ENCODE assay signal across 8 cellular contexts in genomic region chr2:10303634-10304378, GRCh38. TPM values are rescaled to one million over a fixed set of nuclear protein-coding genes. Genes with fewer than 3 reads are reported as not detected.
DNase-seq lines count a peak whose midpoint lies in the region; ATAC-seq and TF ChIP-seq lines count a peak whose summit lies in the region.

No MANE protein-coding gene starts in this region.

- peak overlapping the region; percentile 24 to 87 (median 77) for H3K27ac ChIP-seq in esophagus muscularis mucosa (replicated peaks in 1 of 4)
- H3K27ac ChIP-seq in tibial nerve, result peak overlapping the region in 3 of 4 donors; percentile 38 to 88 (median 84)

- TF ChIP-seq CTCF in esophagus muscularis mucosa (IDR thresholded peaks at IDR 0.05) (peak in 1 of 3 experiments; percentile 21), tibial nerve (IDR thresholded peaks at IDR 0.05) (peak in 4 of 5 experiments; percentile 19 to 31 (median 28))

- peak overlapping the region; percentile 76 to 98 (median 92) for H3K4me3 ChIP-seq in esophagus muscularis mucosa
- H3K4me3 ChIP-seq in tibial nerve, result peak overlapping the region; percentile 56 to 96 (median 79)

- H3K4me1 ChIP-seq in esophagus muscularis mucosa (peaks cover 38 to 49% (median 43%) of the 10 kb centered on the region in 4 donors), tibial nerve (peaks cover 0 to 43% (median 25%) of the 10 kb centered on the region in 4 donors)

- TF ChIP-seq POLR2A in esophagus muscularis mucosa (IDR thresholded peaks at IDR 0.05; ENCODE audit: low read depth) (no peak), tibial nerve (IDR thresholded peaks at IDR 0.05) (no peak)

- TF ChIP-seq EP300 in esophagus muscularis mucosa (IDR thresholded peaks at IDR 0.05) (no peak), tibial nerve (IDR thresholded peaks at IDR 0.05) (no peak)

- H3K27me3 ChIP-seq in esophagus muscularis mucosa, result no peaks in the 10 kb centered on the region
- no peaks in the 10 kb centered on the region for H3K27me3 ChIP-seq in tibial nerve

- intact Hi-C loops in esophagus muscularis mucosa (cut with DNase I), result loop anchor here (5.0 kb wide), 2 partner anchors 103 to 182 kb away; partner anchors contain the start of gene RRM2

- no peaks in the 10 kb centered on the region for H3K36me3 ChIP-seq in esophagus muscularis mucosa
- no peaks in the 10 kb centered on the region for H3K36me3 ChIP-seq in tibial nerve

- peak; percentile 15 for ATAC-seq in GM19397 (IDR thresholded peaks at IDR 0.05; ENCODE audit: unreplicated experiment)

- peak; percentile 47 for DNase-seq in Ammon's horn (ENCODE audit: low spot score)
- DNase-seq in NCI-H1105 treated with DMSO at 0.1 percent for 48 hours (lab: John Stamatoyannopoulos, UW), result peak; percentile 41
- DNase-seq in activated T-cell treated with anti-CD3 and anti-CD28 coated beads for 48 hours (ENCODE audit: low read depth), result peak; percentile 50
- no peak for DNase-seq in esophagus muscularis mucosa (ENCODE audit: extremely low spot score)
- peak; percentile 70 for DNase-seq in myocyte (ENCODE audit: low read depth)
- DNase-seq in tibial nerve (ENCODE audit: low spot score in 2 of 2), result no peak
- DNase-seq in NCI-H446 (lab: John Stamatoyannopoulos, UW), result no peak

- under 1% methylated on average over 43 of the region's 59 CpGs for WGBS in esophagus muscularis mucosa
- 0 to 1% methylated on average over 36 to 47 of the region's 59 CpGs for WGBS in tibial nerve, 2 donors

- H3K9me3 ChIP-seq in esophagus muscularis mucosa, result no peaks in the 10 kb centered on the region
- H3K9me3 ChIP-seq in tibial nerve, result peaks cover 0 to 3% (median 0%) of the 10 kb centered on the region in 4 donors

RNA-seq across cellular contexts. Expression of gene HPCAL1, which starts 1.1 kb away (rescaled TPM):
- 10 to 100 TPM; 34.5 to 54.2 (median 41.3) TPM for total RNA-seq in esophagus muscularis mucosa
- total RNA-seq in myocyte, result 91.6 and 102 TPM in 2 replicates
- polyA plus RNA-seq in myocyte (2012), result 53.4 TPM
- total RNA-seq in tibial nerve, result 10 to 100 TPM; 29.0 to 56.7 (median 34.5) TPM

Comparison
In these comparisons a context has a peak if more than half of its experiments do, and no peak if none do; other contexts are left out.
1. DNase-seq: peak in Ammon's horn (single experiment), NCI-H1105 treated with DMSO at 0.1 percent for 48 hours (single experiment), activated T-cell treated with anti-CD3 and anti-CD28 coated beads for 48 hours (single experiment) and myocyte (single experiment); none in esophagus muscularis mucosa (single experiment), tibial nerve (0 of 2) and NCI-H446 (0 of 2).